ENCODE assay signal across 2 cellular contexts in the genomic region with DNA sequence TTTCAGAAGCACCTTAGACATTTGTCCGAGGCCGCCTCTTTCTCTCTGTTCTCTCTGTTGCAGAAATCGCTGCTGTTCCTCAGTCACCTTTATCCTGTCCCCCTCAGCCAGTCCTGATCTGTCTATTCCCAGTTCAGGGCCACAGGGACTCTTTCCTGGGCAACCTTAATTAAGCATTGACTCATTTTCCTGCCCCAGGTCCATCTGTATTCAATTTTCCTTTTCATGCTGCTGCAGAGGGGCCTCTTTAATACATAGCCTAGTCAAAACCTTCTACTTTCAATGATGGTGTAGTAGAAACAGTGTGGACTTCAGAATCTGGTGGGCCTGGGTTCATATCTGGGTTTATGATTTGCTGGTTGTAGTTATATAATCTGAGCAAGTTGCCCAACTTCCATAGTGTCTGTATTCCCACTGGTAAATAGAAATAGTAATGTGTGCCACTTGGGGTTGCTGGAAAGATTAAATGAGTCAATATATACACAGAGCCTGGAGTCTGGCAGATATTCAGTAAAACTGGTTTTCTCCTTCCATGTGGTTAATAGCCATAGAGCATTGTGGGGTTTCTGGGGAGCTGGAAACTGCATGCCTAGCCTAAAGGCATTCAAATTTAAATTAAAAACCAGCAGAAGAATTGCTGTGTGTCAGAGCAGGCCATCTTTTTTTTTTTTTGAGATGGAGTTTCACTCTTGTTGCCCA.
TF ChIP-seq lines count a peak whose summit lies in the region.

No MANE protein-coding gene starts in this region.

TF ChIP-seq in SK-N-SH treated with all-trans-retinoic acid at 6 μM for 48 hours, 23 proteins besides CTCF, POLR2A, EP300 and RAD21:
- TF ChIP-seq, protein P1, sequence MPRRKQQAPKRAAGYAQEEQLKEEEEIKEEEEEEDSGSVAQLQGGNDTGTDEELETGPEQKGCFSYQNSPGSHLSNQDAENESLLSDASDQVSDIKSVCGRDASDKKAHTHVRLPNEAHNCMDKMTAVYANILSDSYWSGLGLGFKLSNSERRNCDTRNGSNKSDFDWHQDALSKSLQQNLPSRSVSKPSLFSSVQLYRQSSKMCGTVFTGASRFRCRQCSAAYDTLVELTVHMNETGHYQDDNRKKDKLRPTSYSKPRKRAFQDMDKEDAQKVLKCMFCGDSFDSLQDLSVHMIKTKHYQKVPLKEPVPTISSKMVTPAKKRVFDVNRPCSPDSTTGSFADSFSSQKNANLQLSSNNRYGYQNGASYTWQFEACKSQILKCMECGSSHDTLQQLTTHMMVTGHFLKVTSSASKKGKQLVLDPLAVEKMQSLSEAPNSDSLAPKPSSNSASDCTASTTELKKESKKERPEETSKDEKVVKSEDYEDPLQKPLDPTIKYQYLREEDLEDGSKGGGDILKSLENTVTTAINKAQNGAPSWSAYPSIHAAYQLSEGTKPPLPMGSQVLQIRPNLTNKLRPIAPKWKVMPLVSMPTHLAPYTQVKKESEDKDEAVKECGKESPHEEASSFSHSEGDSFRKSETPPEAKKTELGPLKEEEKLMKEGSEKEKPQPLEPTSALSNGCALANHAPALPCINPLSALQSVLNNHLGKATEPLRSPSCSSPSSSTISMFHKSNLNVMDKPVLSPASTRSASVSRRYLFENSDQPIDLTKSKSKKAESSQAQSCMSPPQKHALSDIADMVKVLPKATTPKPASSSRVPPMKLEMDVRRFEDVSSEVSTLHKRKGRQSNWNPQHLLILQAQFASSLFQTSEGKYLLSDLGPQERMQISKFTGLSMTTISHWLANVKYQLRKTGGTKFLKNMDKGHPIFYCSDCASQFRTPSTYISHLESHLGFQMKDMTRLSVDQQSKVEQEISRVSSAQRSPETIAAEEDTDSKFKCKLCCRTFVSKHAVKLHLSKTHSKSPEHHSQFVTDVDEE (CRISPR knock-in tag; IDR thresholded peaks at IDR 0.05) = no peak

TF ChIP-seq in SK-N-SH, 30 proteins besides CTCF, POLR2A, EP300 and RAD21 (continued from another document):
- TF ChIP-seq, protein P2, sequence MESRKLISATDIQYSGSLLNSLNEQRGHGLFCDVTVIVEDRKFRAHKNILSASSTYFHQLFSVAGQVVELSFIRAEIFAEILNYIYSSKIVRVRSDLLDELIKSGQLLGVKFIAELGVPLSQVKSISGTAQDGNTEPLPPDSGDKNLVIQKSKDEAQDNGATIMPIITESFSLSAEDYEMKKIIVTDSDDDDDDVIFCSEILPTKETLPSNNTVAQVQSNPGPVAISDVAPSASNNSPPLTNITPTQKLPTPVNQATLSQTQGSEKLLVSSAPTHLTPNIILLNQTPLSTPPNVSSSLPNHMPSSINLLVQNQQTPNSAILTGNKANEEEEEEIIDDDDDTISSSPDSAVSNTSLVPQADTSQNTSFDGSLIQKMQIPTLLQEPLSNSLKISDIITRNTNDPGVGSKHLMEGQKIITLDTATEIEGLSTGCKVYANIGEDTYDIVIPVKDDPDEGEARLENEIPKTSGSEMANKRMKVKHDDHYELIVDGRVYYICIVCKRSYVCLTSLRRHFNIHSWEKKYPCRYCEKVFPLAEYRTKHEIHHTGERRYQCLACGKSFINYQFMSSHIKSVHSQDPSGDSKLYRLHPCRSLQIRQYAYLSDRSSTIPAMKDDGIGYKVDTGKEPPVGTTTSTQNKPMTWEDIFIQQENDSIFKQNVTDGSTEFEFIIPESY (IDR thresholded peaks at IDR 0.05; ENCODE audit: borderline replicate concordance, low read depth) = no peak
- TF ChIP-seq, protein P3, sequence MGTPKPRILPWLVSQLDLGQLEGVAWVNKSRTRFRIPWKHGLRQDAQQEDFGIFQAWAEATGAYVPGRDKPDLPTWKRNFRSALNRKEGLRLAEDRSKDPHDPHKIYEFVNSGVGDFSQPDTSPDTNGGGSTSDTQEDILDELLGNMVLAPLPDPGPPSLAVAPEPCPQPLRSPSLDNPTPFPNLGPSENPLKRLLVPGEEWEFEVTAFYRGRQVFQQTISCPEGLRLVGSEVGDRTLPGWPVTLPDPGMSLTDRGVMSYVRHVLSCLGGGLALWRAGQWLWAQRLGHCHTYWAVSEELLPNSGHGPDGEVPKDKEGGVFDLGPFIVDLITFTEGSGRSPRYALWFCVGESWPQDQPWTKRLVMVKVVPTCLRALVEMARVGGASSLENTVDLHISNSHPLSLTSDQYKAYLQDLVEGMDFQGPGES (IDR thresholded peaks at IDR 0.05; ENCODE audit: low read depth, low read length) = no peak
- TF ChIP-seq MEF2A (IDR thresholded peaks at IDR 0.05; ENCODE audit: borderline replicate concordance, low read depth) = no peak
- TF ChIP-seq, protein P4, sequence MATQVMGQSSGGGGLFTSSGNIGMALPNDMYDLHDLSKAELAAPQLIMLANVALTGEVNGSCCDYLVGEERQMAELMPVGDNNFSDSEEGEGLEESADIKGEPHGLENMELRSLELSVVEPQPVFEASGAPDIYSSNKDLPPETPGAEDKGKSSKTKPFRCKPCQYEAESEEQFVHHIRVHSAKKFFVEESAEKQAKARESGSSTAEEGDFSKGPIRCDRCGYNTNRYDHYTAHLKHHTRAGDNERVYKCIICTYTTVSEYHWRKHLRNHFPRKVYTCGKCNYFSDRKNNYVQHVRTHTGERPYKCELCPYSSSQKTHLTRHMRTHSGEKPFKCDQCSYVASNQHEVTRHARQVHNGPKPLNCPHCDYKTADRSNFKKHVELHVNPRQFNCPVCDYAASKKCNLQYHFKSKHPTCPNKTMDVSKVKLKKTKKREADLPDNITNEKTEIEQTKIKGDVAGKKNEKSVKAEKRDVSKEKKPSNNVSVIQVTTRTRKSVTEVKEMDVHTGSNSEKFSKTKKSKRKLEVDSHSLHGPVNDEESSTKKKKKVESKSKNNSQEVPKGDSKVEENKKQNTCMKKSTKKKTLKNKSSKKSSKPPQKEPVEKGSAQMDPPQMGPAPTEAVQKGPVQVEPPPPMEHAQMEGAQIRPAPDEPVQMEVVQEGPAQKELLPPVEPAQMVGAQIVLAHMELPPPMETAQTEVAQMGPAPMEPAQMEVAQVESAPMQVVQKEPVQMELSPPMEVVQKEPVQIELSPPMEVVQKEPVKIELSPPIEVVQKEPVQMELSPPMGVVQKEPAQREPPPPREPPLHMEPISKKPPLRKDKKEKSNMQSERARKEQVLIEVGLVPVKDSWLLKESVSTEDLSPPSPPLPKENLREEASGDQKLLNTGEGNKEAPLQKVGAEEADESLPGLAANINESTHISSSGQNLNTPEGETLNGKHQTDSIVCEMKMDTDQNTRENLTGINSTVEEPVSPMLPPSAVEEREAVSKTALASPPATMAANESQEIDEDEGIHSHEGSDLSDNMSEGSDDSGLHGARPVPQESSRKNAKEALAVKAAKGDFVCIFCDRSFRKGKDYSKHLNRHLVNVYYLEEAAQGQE (IDR thresholded peaks at IDR 0.05; ENCODE audit: low read depth, low read length) = no peak
- no peak for TF ChIP-seq RCOR1 (IDR thresholded peaks at IDR 0.05; ENCODE audit: low read length)
TF ChIP-seq in SK-N-SH: peak in this region for 0.
